In genomic region chr20:7458459-7458858, GRCh38 we compare ENCODE assay signal across 27 cellular contexts.
"Had no signal": no experiment of that assay in that cellular context is flagged by ENCODE, and none has a peak within 500 bp of the region (broad histone marks: within the 10 kb centered on the region; RNA-seq: fewer than 3 reads in every experiment).

No MANE protein-coding gene starts in this region.

- H3K79me2 ChIP-seq: parathyroid adenoma had no signal

- H3K4me2 ChIP-seq: neural progenitor cell, smooth muscle cell had no signal

- H3K4me1 ChIP-seq: neural progenitor cell, parathyroid adenoma, psoas muscle, spleen, stomach, thyroid gland, tibial nerve, upper lobe of left lung, vagina had no signal

- H2AFZ ChIP-seq: neural progenitor cell, parathyroid adenoma had no signal

- H3K27ac ChIP-seq: neural progenitor cell, ovary, parathyroid adenoma, psoas muscle, skin epidermis, stomach, thoracic aorta, thyroid gland, tibial nerve, vagina had no signal

- H3K27me3 ChIP-seq: neural progenitor cell, ovary, spleen, stomach, thyroid gland, tibial nerve, upper lobe of left lung, vagina had no signal

- FAIRE-seq: urothelium cell line had no signal

- H3K36me3 ChIP-seq: neural progenitor cell, ovary, spleen, stomach, thoracic aorta, thyroid gland, tibial nerve, upper lobe of left lung, vagina had no signal

- H3K9me3 ChIP-seq: ovary, psoas muscle, stomach, thoracic aorta, thyroid gland, tibial nerve, upper lobe of left lung, vagina had no signal

- DNase-seq: natural killer cell; occipital lobe; ovary; posterior cingulate gyrus; psoas muscle; right cardiac atrium; spleen; stimulated activated CD4-positive, alpha-beta T cell treated with anti-CD3 and anti-CD28 coated beads, Interleukin-12 subunit alpha, Interleukin-12 subunit beta, amount 100 ng/mL, for 4 hours; stimulated activated CD4-positive, alpha-beta T cell treated with anti-CD3 and anti-CD28 coated beads, Interleukin-1b, Interleukin-23, amount 100 ng/mL, for 48 hours; stimulated activated CD4-positive, alpha-beta T cell treated with anti-CD3 and anti-CD28 coated beads, Interleukin-2, amount 100 ng/mL, for 48 hours; stimulated activated CD4-positive, alpha-beta T cell treated with anti-CD3 and anti-CD28 coated beads, Interleukin-4, amount 100 ng/mL, for 24 hours; stimulated activated naive B cell treated with anti-CD40 and anti-IgM and Interleukin-4, amounts not matched to agents 10 μg/mL and 1 μg/mL and 100 μg/mL, for 72 hours; stimulated activated naive CD4-positive, alpha-beta T cell treated with Interleukin-2 at 50 U/mL for 16 hours; stomach; thyroid gland; trophoblast cell; upper lobe of left lung had no signal

- H3K4me3 ChIP-seq: neural progenitor cell, ovary, psoas muscle, skin epidermis, smooth muscle cell, spleen, stomach, thoracic aorta, thyroid gland, tibial nerve, upper lobe of left lung, vagina had no signal

- ATAC-seq: natural killer cell; psoas muscle; sciatic nerve; stimulated activated effector memory CD8-positive, alpha-beta T cell treated with anti-CD3 and anti-CD28 coated beads, Interleukin-12 subunit alpha, Interleukin-12 subunit beta, amount 100 ng/mL, for 72 hours; stimulated activated naive B cell treated with anti-CD40 and anti-IgM and Interleukin-4, amounts not matched to agents 10 μg/mL and 1 μg/mL and 100 μg/mL, for 72 hours had no signal

- H3K9ac ChIP-seq: neural progenitor cell, parathyroid adenoma had no signal
